Comparison of ENCODE assay signal across 16 cellular contexts in genomic region chr10:132493756-132494290, GRCh38.
"Had no signal": no experiment of that assay in that cellular context is flagged by ENCODE, and none has a peak within 500 bp of the region (broad histone marks: within the 10 kb centered on the region; RNA-seq: fewer than 3 reads in every experiment).

No MANE protein-coding gene starts in this region.

- H3K27ac Mint-ChIP-seq: activated CD8-positive, alpha-beta memory T cell treated with anti-CD3 and anti-CD28 coated beads, Interleukin-2, amount 10 ng/mL, durations not matched to agents 7 days and 5 days; dendritic cell treated with granulocyte-macrophage colony-stimulating factor and Interleukin-4, amounts not matched to agents 40 ng/mL and 50 ng/mL, for 4 days; memory B cell; T-helper 17 cell had no signal

- H3K27me3 ChIP-seq: pancreas had no signal

- H3K36me3 ChIP-seq: pancreas, tibial artery had no signal

- H3K27ac ChIP-seq: pancreas had no signal

- H3K9me3 ChIP-seq: pancreas, tibial artery had no signal

- DNase-seq: activated CD4-positive, alpha-beta T cell treated with anti-CD3 and anti-CD28 coated beads, Interleukin-2, amount 50 U/mL, for 48 hours; activated CD8-positive, alpha-beta memory T cell treated with anti-CD3 and anti-CD28 coated beads, Interleukin-2, amount 10 ng/mL, durations not matched to agents 7 days and 5 days; activated naive CD4-positive, alpha-beta T cell treated with Interleukin-2 at 50 U/mL for 16 hours; activated T-cell treated with anti-CD3 and anti-CD28 coated beads, Interleukin-2, amount 50 U/mL, for 48 hours; central memory CD4-positive, alpha-beta T cell; erythroblast; hippocampal formation; retina; SIG-M5; small intestine; T-helper 17 cell had no signal

- H3K4me3 ChIP-seq: pancreas, tibial artery had no signal

- H3K36me3 Mint-ChIP-seq: activated CD8-positive, alpha-beta memory T cell treated with anti-CD3 and anti-CD28 coated beads, Interleukin-2, amount 10 ng/mL, durations not matched to agents 7 days and 5 days; memory B cell had no signal

- H3K9me3 Mint-ChIP-seq: dendritic cell treated with granulocyte-macrophage colony-stimulating factor and Interleukin-4, amounts not matched to agents 40 ng/mL and 50 ng/mL, for 4 days; memory B cell had no signal

- H3K4me1 Mint-ChIP-seq: activated CD8-positive, alpha-beta memory T cell treated with anti-CD3 and anti-CD28 coated beads, Interleukin-2, amount 10 ng/mL, durations not matched to agents 7 days and 5 days had no signal

- H3K4me1 ChIP-seq: pancreas had no signal

- ATAC-seq: activated CD4-positive, CD25-positive, alpha-beta regulatory T cell treated with anti-CD3 and anti-CD28 coated beads, Interleukin-2, amount 50 U/mL, for 24 hours; activated CD8-positive, alpha-beta memory T cell treated with anti-CD3 and anti-CD28 coated beads, Interleukin-2, amount 10 ng/mL, durations not matched to agents 7 days and 5 days; pancreas; T-helper 17 cell had no signal

- H3K4me3 Mint-ChIP-seq: activated CD8-positive, alpha-beta memory T cell treated with anti-CD3 and anti-CD28 coated beads, Interleukin-2, amount 10 ng/mL, durations not matched to agents 7 days and 5 days; dendritic cell treated with granulocyte-macrophage colony-stimulating factor and Interleukin-4, amounts not matched to agents 40 ng/mL and 50 ng/mL, for 4 days; memory B cell; T-helper 17 cell had no signal
